8 cellular contexts compared by ENCODE assay signal in the genomic region with DNA sequence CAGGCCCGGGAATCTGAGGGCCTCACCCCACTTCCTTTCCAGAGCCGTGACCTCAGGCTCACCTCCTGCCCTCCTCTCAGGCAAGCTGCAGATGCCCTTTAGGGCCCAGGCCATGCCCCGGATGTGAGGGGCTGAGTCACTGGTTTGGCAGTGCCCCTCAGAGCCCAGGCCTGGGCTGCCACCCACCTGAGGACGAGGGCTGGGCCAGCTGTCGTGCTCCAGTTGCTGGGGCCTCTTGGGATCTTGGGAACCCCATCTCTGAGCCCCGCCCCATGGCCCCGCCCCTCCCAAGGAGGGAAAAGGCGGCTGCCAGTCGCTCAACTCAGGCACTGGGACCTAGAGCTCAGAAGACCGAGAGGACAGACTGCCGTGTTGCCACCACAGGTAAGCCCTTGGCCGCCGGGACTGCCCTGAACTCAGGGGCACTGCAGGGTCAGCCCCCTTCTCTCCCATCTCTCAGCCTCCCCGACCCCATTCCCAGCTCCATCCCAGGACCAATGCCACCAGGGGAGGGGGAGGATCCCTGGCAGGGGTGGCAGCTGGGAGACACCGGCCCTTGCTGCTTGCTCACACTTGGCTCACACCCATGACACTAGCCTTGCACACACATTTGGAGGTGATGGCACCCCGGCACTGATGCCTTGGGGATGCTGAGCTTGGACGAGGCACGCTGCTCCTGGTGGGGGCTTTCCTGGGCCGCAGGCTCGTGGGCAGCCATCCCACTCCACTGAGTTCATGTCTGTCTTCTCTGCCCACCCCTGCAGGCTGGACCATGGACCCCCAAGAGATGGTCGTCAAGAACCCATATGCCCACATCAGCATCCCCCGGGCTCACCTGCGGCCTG. TPM values are rescaled to one million over a fixed set of nuclear protein-coding genes. Genes with fewer than 3 reads are reported as not detected.
DNase-seq lines count a peak whose midpoint lies in the region; FAIRE-seq and TF ChIP-seq lines count a peak whose summit lies in the region.

A gene with protein sequence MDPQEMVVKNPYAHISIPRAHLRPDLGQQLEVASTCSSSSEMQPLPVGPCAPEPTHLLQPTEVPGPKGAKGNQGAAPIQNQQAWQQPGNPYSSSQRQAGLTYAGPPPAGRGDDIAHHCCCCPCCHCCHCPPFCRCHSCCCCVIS (plus strand): TSS at position 325 of the 845 bp plus-strand sequence. CDS start 448 bp downstream, at position 773.

- DNase-seq in GM12892 (ENCODE audit: insufficient read length) (no peak), SJCRH30 (peak; percentile 70 to 75), fibroblast of pulmonary artery (ENCODE audit: low read depth) (no peak), skeletal muscle cell (ENCODE audit: low read depth) (no peak), NCI-H1694 treated with DMSO at 0.1 percent for 48 hours (lab: John Stamatoyannopoulos, UW) (no peak), DMS53 (lab: John Stamatoyannopoulos, UW) (no peak), GM13977 (ENCODE audit: low spot score) (no peak), HCEC 1CT (no peak)

- TF ChIP-seq POLR2A in GM12892 (IDR thresholded peaks at IDR 0.05; ENCODE audit: low read depth, low read length) = no peak

- no peaks in the 10 kb centered on the region for H3K9me3 ChIP-seq in SJCRH30 (replicated peaks)

- H3K27ac ChIP-seq in SJCRH30 = no peak within 1 kb of the TSS

- no peak for TF ChIP-seq CTCF in fibroblast of pulmonary artery (IDR thresholded peaks at IDR 0.05; ENCODE audit: low read length, missing control alignments)
- no peak for TF ChIP-seq CTCF in GM13977 (IDR thresholded peaks at IDR 0.05; ENCODE audit: extremely low read depth, insufficient read depth, missing control alignments)

- peak; percentile 73 for FAIRE-seq in GM12892 (lab: Jason Lieb, UNC)

- in situ Hi-C loops in GM13977 (cut with MboI; ENCODE audit: low pct_unique_long_range_greater_than_20kb, low sequenced_read_pairs, unreplicated experiment) = loop anchor here (10.0 kb wide), 1 partner anchor 100 kb away; no protein-coding TSS in a partner anchor

- H3K4me1 ChIP-seq in SJCRH30 = peaks cover 42% of the 10 kb centered on the region

- no peaks in the 10 kb centered on the region for H3K36me3 ChIP-seq in SJCRH30

- H3K4me3 ChIP-seq in SJCRH30 = peak within 1 kb of the TSS; percentile 72
- peak within 1 kb of the TSS; percentile 84 for H3K4me3 ChIP-seq in fibroblast of pulmonary artery (replicated peaks; ENCODE audit: low read depth, low read length)
- peak within 1 kb of the TSS; percentile 73 for H3K4me3 ChIP-seq in skeletal muscle cell (ENCODE audit: low read depth, low read length)

- H3K27me3 ChIP-seq in SJCRH30 = peaks cover 18% of the 10 kb centered on the region

RNA-seq across cellular contexts. Expression of the gene that starts here (rescaled TPM):
- 0.81 TPM for polyA plus RNA-seq in GM12892 (2012; ENCODE audit: missing spikeins)
- total RNA-seq in SJCRH30 (2014; rRNA removed; shearing (Covaris generic)) = 1.7 TPM in 2 replicates

Comparison
In these comparisons a context has a peak if more than half of its experiments do, and no peak if none do; other contexts are left out.
1. DNase-seq: peak in SJCRH30 (2 of 2); none in GM12892 (single experiment), fibroblast of pulmonary artery (single experiment), skeletal muscle cell (single experiment), NCI-H1694 treated with DMSO at 0.1 percent for 48 hours (single experiment), DMS53 (single experiment), GM13977 (single experiment) and HCEC 1CT (single experiment).
2. Peak in every context shown above with its lines, with median percentiles within 50 percentile points of each other: H3K4me3 ChIP-seq.